ENCODE assay signal across 18 cellular contexts in genomic region chr5:114325552-114325951, GRCh38. TPM values are rescaled to one million over a fixed set of nuclear protein-coding genes. Genes with fewer than 3 reads are reported as not detected.
A peak's percentile ranks its signal among the peaks of the same experiment; 100 is the strongest.
DNase-seq lines count a peak whose midpoint lies in the region; ATAC-seq, FAIRE-seq and TF ChIP-seq lines count a peak whose summit lies in the region.
"Had no signal": no experiment of that assay in that cellular context is flagged by ENCODE, and none has a peak within 500 bp of the region (broad histone marks: within the 10 kb centered on the region; RNA-seq: fewer than 3 reads in every experiment).

No MANE protein-coding gene starts in this region.

- no peak for FAIRE-seq in HTR-8/SVneo (lab: Jason Lieb, UNC)
- FAIRE-seq: H1 had no signal

- H3K36me3 Mint-ChIP-seq in natural killer cell = no peaks in the 10 kb centered on the region

- H3K4me3 Mint-ChIP-seq in natural killer cell = no peak overlapping the region
- H3K4me3 Mint-ChIP-seq: activated CD4-positive, alpha-beta memory T cell treated with anti-CD3 and anti-CD28 coated beads, Interleukin-2, amount 10 ng/mL, durations not matched to agents 7 days and 5 days; activated T-helper 1 cell treated with anti-CD3 and anti-CD28 coated beads, Interleukin-12 subunit alpha, Interleukin-12 subunit beta, Interleukin-2, Interleukin-4 antibody, amounts not matched to agents 30 ng/mL and 10 ng/mL and 1 ng/mL, durations not matched to agents 14 hours and 24 hours and 36 hours; dendritic cell treated with granulocyte-macrophage colony-stimulating factor and Interleukin-4, amounts not matched to agents 40 ng/mL and 50 ng/mL, for 4 days had no signal

- H3K36me3 ChIP-seq in heart left ventricle = no peaks in the 10 kb centered on the region
- H3K36me3 ChIP-seq in fibroblast of lung (ENCODE audit: control insufficient read depth, insufficient read depth, low read length) = no peaks in the 10 kb centered on the region
- H3K36me3 ChIP-seq in GM23248 (ENCODE audit: low read depth) = no peaks in the 10 kb centered on the region

- no peaks in the 10 kb centered on the region for H3F3A ChIP-seq in GM23248 (ENCODE audit: insufficient read depth)

- DNase-seq in heart left ventricle (peak in 3 of 5 donors; percentile 27 to 66 (median 28)), cardiac septum (ENCODE audit: low spot score) (no peak), NCI-H524 (lab: John Stamatoyannopoulos, UW) (peak; percentile 45 to 81), fibroblast of lung (ENCODE audit: low read depth in 2 of 2) (peak; percentile 38 to 42), pulmonary artery endothelial cell (ENCODE audit: low read depth, low spot score) (peak; percentile 92), GM23248 (no peak), HTR-8/SVneo (ENCODE audit: insufficient read length, low spot score) (no peak), natural killer cell (no peak)
- DNase-seq: ACHN; activated CD4-positive, alpha-beta memory T cell treated with anti-CD3 and anti-CD28 coated beads, Interleukin-2, amount 10 ng/mL, durations not matched to agents 7 days and 5 days; amygdala; COR-L47; midbrain; NCI-H2029 treated with DMSO at 0.1 percent for 48 hours; occipital lobe had no signal

- intact Hi-C loops in heart left ventricle (cut with DNase I) (no loop called here), cardiac septum (cut with DNase I) (no loop called here), natural killer cell (cut with micrococcal nuclease) (no loop called here)

- H3K9ac ChIP-seq in fibroblast of lung (ENCODE audit: insufficient read depth, low read length) (no peak overlapping the region), GM23248 (no peak overlapping the region)

- H4K20me1 ChIP-seq in fibroblast of lung (ENCODE audit: control insufficient read depth, extremely low read depth, insufficient read depth, low read length) (no peaks in the 10 kb centered on the region), GM23248 (ENCODE audit: insufficient read depth) (no peaks in the 10 kb centered on the region)

- H3K4me3 ChIP-seq in heart left ventricle = no peak overlapping the region
- no peak overlapping the region for H3K4me3 ChIP-seq in fibroblast of lung (replicated peaks in 1 of 4; ENCODE audit: control extremely low read depth in 1 of 4, insufficient read depth in 1 of 4, low read depth in 3 of 4, low read length in 4 of 4)
- no peak overlapping the region for H3K4me3 ChIP-seq in GM23248

- no peak overlapping the region for H3K27ac Mint-ChIP-seq in natural killer cell
- H3K27ac Mint-ChIP-seq: activated CD4-positive, alpha-beta memory T cell treated with anti-CD3 and anti-CD28 coated beads, Interleukin-2, amount 10 ng/mL, durations not matched to agents 7 days and 5 days; activated T-helper 1 cell treated with anti-CD3 and anti-CD28 coated beads, Interleukin-12 subunit alpha, Interleukin-12 subunit beta, Interleukin-2, Interleukin-4 antibody, amounts not matched to agents 30 ng/mL and 10 ng/mL and 1 ng/mL, durations not matched to agents 14 hours and 24 hours and 36 hours; dendritic cell treated with granulocyte-macrophage colony-stimulating factor and Interleukin-4, amounts not matched to agents 40 ng/mL and 50 ng/mL, for 4 days had no signal

- H3K9me3 ChIP-seq in heart left ventricle (peaks cover 0 to 9% (median 0%) of the 10 kb centered on the region in 12 donors), fibroblast of lung (ENCODE audit: control insufficient read depth, insufficient read depth, low read depth, low read length) (no peaks in the 10 kb centered on the region), GM23248 (ENCODE audit: low read depth) (no peaks in the 10 kb centered on the region)

- 19 to 26% (median 22%) methylated on average over 3 of the region's 3 CpGs for WGBS in heart left ventricle, 4 donors
- WGBS in GM23248 (ENCODE audit: low coverage in 1 of 2, low lambda C conversion rate in 2 of 2, missing lambda C conversion rate in 2 of 2), 2 experiments = 0 to 1% methylated on average over 3 of the region's 3 CpGs

- no peaks in the 10 kb centered on the region for H3K27me3 ChIP-seq in heart left ventricle
- no peaks in the 10 kb centered on the region for H3K27me3 ChIP-seq in fibroblast of lung (ENCODE audit: control insufficient read depth, insufficient read depth, low read length)
- H3K27me3 ChIP-seq in GM23248 (replicated peaks; ENCODE audit: insufficient read depth) = no peaks in the 10 kb centered on the region

- H3K4me2 ChIP-seq in fibroblast of lung (ENCODE audit: extremely low read depth, insufficient read depth, low read length) = no peak overlapping the region
- no peak overlapping the region for H3K4me2 ChIP-seq in GM23248 (ENCODE audit: unreplicated experiment)

- TF ChIP-seq POLR2A in heart left ventricle (IDR thresholded peaks at IDR 0.05) = no peak

- H3K9me3 Mint-ChIP-seq in natural killer cell = peaks cover 0 to 6% of the 10 kb centered on the region in 2 donors
- H3K9me3 Mint-ChIP-seq: activated CD4-positive, alpha-beta memory T cell treated with anti-CD3 and anti-CD28 coated beads, Interleukin-2, amount 10 ng/mL, durations not matched to agents 7 days and 5 days; activated T-helper 1 cell treated with anti-CD3 and anti-CD28 coated beads, Interleukin-12 subunit alpha, Interleukin-12 subunit beta, Interleukin-2, Interleukin-4 antibody, amounts not matched to agents 30 ng/mL and 10 ng/mL and 1 ng/mL, durations not matched to agents 14 hours and 24 hours and 36 hours; dendritic cell treated with granulocyte-macrophage colony-stimulating factor and Interleukin-4, amounts not matched to agents 40 ng/mL and 50 ng/mL, for 4 days had no signal

- H3K27ac ChIP-seq in heart left ventricle = peak overlapping the region in 2 of 12 donors; percentile 3 to 18
- no peak overlapping the region for H3K27ac ChIP-seq in fibroblast of lung (ENCODE audit: insufficient read depth, low read length)
- no peak overlapping the region for H3K27ac ChIP-seq in GM23248

- H3K79me2 ChIP-seq in fibroblast of lung (ENCODE audit: control insufficient read depth, insufficient read depth, low read length) (no peaks in the 10 kb centered on the region), GM23248 (ENCODE audit: insufficient read depth) (no peaks in the 10 kb centered on the region)

- ATAC-seq in heart left ventricle (peak; percentile 26 to 85 (median 56)), natural killer cell (no peak)

- TF ChIP-seq CTCF in heart left ventricle (IDR thresholded peaks at IDR 0.05) (no peak), fibroblast of lung (conservative IDR thresholded peaks at IDR 0.05 in 1 of 2, IDR thresholded peaks at IDR 0.05 in 1 of 2; ENCODE audit: low read depth in 1 of 2, low read length in 2 of 2) (no peak), natural killer cell (IDR thresholded peaks at IDR 0.05) (no peak)

- no peaks in the 10 kb centered on the region for H3K27me3 Mint-ChIP-seq in natural killer cell (ENCODE audit: low read depth in 2 of 2)
- H3K27me3 Mint-ChIP-seq: activated CD4-positive, alpha-beta memory T cell treated with anti-CD3 and anti-CD28 coated beads, Interleukin-2, amount 10 ng/mL, durations not matched to agents 7 days and 5 days; dendritic cell treated with granulocyte-macrophage colony-stimulating factor and Interleukin-4, amounts not matched to agents 40 ng/mL and 50 ng/mL, for 4 days had no signal

- H2AFZ ChIP-seq in fibroblast of lung (ENCODE audit: low read length) = no peak overlapping the region
- H2AFZ ChIP-seq in GM23248 = no peak overlapping the region

- H3K4me1 Mint-ChIP-seq in natural killer cell = no peaks in the 10 kb centered on the region
- H3K4me1 Mint-ChIP-seq: activated CD4-positive, alpha-beta memory T cell treated with anti-CD3 and anti-CD28 coated beads, Interleukin-2, amount 10 ng/mL, durations not matched to agents 7 days and 5 days had no signal

- H3K4me1 ChIP-seq in heart left ventricle (peaks cover 0 to 7% (median 0%) of the 10 kb centered on the region in 12 donors), fibroblast of lung (ENCODE audit: control insufficient read depth, extremely low read depth, insufficient read depth, low read length) (no peaks in the 10 kb centered on the region), GM23248 (ENCODE audit: insufficient read depth) (no peaks in the 10 kb centered on the region)

- no peaks in the 10 kb centered on the region for H3K9me2 ChIP-seq in GM23248 (ENCODE audit: insufficient read depth)

- in situ Hi-C loops in GM23248 (cut with MboI) = no loop called here

RNA-seq across cellular contexts. Expression of gene KCNN2, which starts 36.3 kb away (rescaled TPM):
- 10 to 100 TPM in 2 of 9 donors, 1 to 10 TPM in 7; 4.7 to 11.6 (median 6.7) TPM for total RNA-seq in heart left ventricle
- polyA plus RNA-seq in heart left ventricle = 1 to 10 TPM; 1.2 to 9.6 TPM
- 2.6 TPM for total RNA-seq in cardiac septum
- total RNA-seq in fibroblast of lung = 0.50 TPM in 1 of 2 replicates, not detected in the other
- polyA plus RNA-seq in fibroblast of lung = 0.08 and 1.2 TPM in 2 replicates
- polyA plus RNA-seq in fibroblast of lung (2012) = 0.20 and 1.0 TPM in 2 replicates
- polyA minus RNA-seq in fibroblast of lung (ENCODE audit: low replicate concordance) = not detected in 2 replicates
- 0.20 and 0.25 TPM in 2 replicates for total RNA-seq in pulmonary artery endothelial cell
- not detected in 2 replicates for total RNA-seq in GM23248 (2014; rRNA removed; shearing (Covaris generic))
- not detected in 2 replicates for polyA plus RNA-seq in GM23248 (2016; fragmentation: Nextera tagmentation; extraction: Ambion mirVana)
- not detected for total RNA-seq in natural killer cell
- total RNA-seq: activated CD4-positive, alpha-beta memory T cell treated with anti-CD3 and anti-CD28 coated beads, Interleukin-2, amount 10 ng/mL, durations not matched to agents 7 days and 5 days; activated T-helper 1 cell treated with anti-CD3 and anti-CD28 coated beads, Interleukin-12 subunit alpha, Interleukin-12 subunit beta, Interleukin-2, Interleukin-4 antibody, amounts not matched to agents 30 ng/mL and 10 ng/mL and 1 ng/mL, durations not matched to agents 14 hours and 24 hours and 36 hours had no signal

Comparison
In these comparisons a context has a peak if more than half of its experiments do, and no peak if none do; other contexts are left out.
1. DNase-seq: peak in heart left ventricle (3 of 5), NCI-H524 (2 of 2), fibroblast of lung (2 of 2) and pulmonary artery endothelial cell (single experiment); none in cardiac septum (single experiment), GM23248 (single experiment), HTR-8/SVneo (single experiment) and natural killer cell (single experiment).
2. ATAC-seq: peak in heart left ventricle (4 of 4); none in natural killer cell (0 of 3).